1 cellular context compared by ENCODE assay signal in genomic region chr20:652611-653109, GRCh38.
A peak's percentile ranks its signal among the peaks of the same experiment; 100 is the strongest.
TF ChIP-seq lines count a peak whose summit lies in the region.

No MANE protein-coding gene starts in this region.

TF ChIP-seq in K562, 482 proteins besides CTCF, POLR2A, EP300 and RAD21 (continues in another document):
- TF ChIP-seq MAFG (tag; conservative IDR thresholded peaks at IDR 0.05) (no peak), ETS1 (conservative IDR thresholded peaks at IDR 0.05; ENCODE audit: control insufficient read depth, low read depth, low read length) (no peak; the same call in 1 of the 2 replicates), PTBP1 (IDR thresholded peaks at IDR 0.05; ENCODE audit: low read depth, low read length) (0 out of 2 replicates have a peak, but pooled peaks have one; percentile 53), ZC3H11A (IDR thresholded peaks at IDR 0.05; ENCODE audit: low read depth, low read length) (no peak), SPI1 (IDR thresholded peaks at IDR 0.05; ENCODE audit: borderline replicate concordance, low read depth, low read length) (no peak), ZBTB2 (IDR thresholded peaks at IDR 0.05) (no peak), DLX4 (CRISPR knock-in tag; IDR thresholded peaks at IDR 0.05) (no peak), NCOA1 (IDR thresholded peaks at IDR 0.05; ENCODE audit: low read depth) (no peak), ATF4 (CRISPR knock-in tag; IDR thresholded peaks at IDR 0.05) (no peak), PCBP2 (IDR thresholded peaks at IDR 0.05; ENCODE audit: low read depth, low read length, poor library complexity, severe bottlenecking) (no peak), HDAC2 (IDR thresholded peaks at IDR 0.05) (peak; percentile 90), BCOR (IDR thresholded peaks at IDR 0.05) (peak; percentile 98), SUPT5H (IDR thresholded peaks at IDR 0.05) (no peak), ZNF584 (CRISPR knock-in tag; IDR thresholded peaks at IDR 0.05; ENCODE audit: low read depth) (no peak; the same call in 1 of the 2 replicates), ETV5 (CRISPR knock-in tag; IDR thresholded peaks at IDR 0.05; ENCODE audit: low read depth) (no peak), FOSL1 (tag; conservative IDR thresholded peaks at IDR 0.05) (no peak), ZKSCAN8 (CRISPR knock-in tag; IDR thresholded peaks at IDR 0.05) (no peak), BHLHE40 (IDR thresholded peaks at IDR 0.05; ENCODE audit: low read length) (no peak), FOXP4 (CRISPR knock-in tag; IDR thresholded peaks at IDR 0.05; ENCODE audit: borderline replicate concordance) (no peak; the same call in 1 of the 2 replicates), NFE2 (IDR thresholded peaks at IDR 0.05; ENCODE audit: low read depth) (no peak), TAL1 (IDR thresholded peaks at IDR 0.05) (no peak), SP1 (CRISPR knock-in tag; IDR thresholded peaks at IDR 0.05) (0 out of 2 replicates have a peak, but pooled peaks have one; percentile 13), ZNF76 (CRISPR knock-in tag; IDR thresholded peaks at IDR 0.05; ENCODE audit: borderline replicate concordance) (no peak), GMEB1 (CRISPR knock-in tag; IDR thresholded peaks at IDR 0.05) (no peak), CGGBP1 (CRISPR knock-in tag; IDR thresholded peaks at IDR 0.05) (no peak), MTA1 (IDR thresholded peaks at IDR 0.05; ENCODE audit: borderline replicate concordance) (no peak), PCBP1 (IDR thresholded peaks at IDR 0.05; ENCODE audit: low read depth, low read length, poor library complexity, severe bottlenecking) (no peak), ZNF134 (CRISPR knock-in tag; conservative IDR thresholded peaks at IDR 0.05) (no peak), TCF3 (CRISPR knock-in tag; IDR thresholded peaks at IDR 0.05) (no peak), ZEB2 (IDR thresholded peaks at IDR 0.05) (no peak), CBX2 (IDR thresholded peaks at IDR 0.05; ENCODE audit: insufficient read depth, low read length, poor library complexity, severe bottlenecking) (no peak), ATF1 (CRISPR knock-in tag; IDR thresholded peaks at IDR 0.05) (no peak), ATF1 (tag; IDR thresholded peaks at IDR 0.05) (no peak), CCNT2 (IDR thresholded peaks at IDR 0.05; ENCODE audit: borderline replicate concordance, extremely low read depth, insufficient read length, low read depth, low read length) (peak; percentile 5), KLF10 (CRISPR knock-in tag; IDR thresholded peaks at IDR 0.05) (no peak), ZNF263 (CRISPR knock-in tag; IDR thresholded peaks at IDR 0.05; ENCODE audit: borderline replicate concordance) (peak; percentile 7; the same call in 1 of the 2 replicates), TRIM28 (IDR thresholded peaks at IDR 0.05) (no peak), TGIF2 (CRISPR knock-in tag; IDR thresholded peaks at IDR 0.05) (no peak), HOXB6 (CRISPR knock-in tag; IDR thresholded peaks at IDR 0.05; ENCODE audit: borderline replicate concordance) (no peak), HIVEP1 (CRISPR knock-in tag; IDR thresholded peaks at IDR 0.05) (no peak), EZH2 (IDR thresholded peaks at IDR 0.05; ENCODE audit: borderline replicate concordance, low read depth, low read length) (no peak), ZNF143 (CRISPR knock-in tag; IDR thresholded peaks at IDR 0.05) (no peak), SMARCC2 (IDR thresholded peaks at IDR 0.05; ENCODE audit: low read depth) (no peak), PBX2 (CRISPR knock-in tag; IDR thresholded peaks at IDR 0.05; ENCODE audit: low read depth) (no peak), PBX2 (tag; conservative IDR thresholded peaks at IDR 0.05; ENCODE audit: low read depth) (no peak), ZBTB26 (CRISPR knock-in tag; IDR thresholded peaks at IDR 0.05) (no peak), ZZZ3 (IDR thresholded peaks at IDR 0.05) (no peak), HEY1 (CRISPR knock-in tag; IDR thresholded peaks at IDR 0.05; ENCODE audit: borderline replicate concordance) (no peak), CHD4 (IDR thresholded peaks at IDR 0.05; ENCODE audit: insufficient read depth, insufficient replicate concordance, low read depth, low read length, poor library complexity, severe bottlenecking) (peak; percentile 70), SIN3A (IDR thresholded peaks at IDR 0.05; ENCODE audit: borderline replicate concordance in 2 of 2, control insufficient read depth in 1 of 2, low read depth in 2 of 2, low read length in 2 of 2) (peak in 1 of 2 experiments; percentile 42; a peak in 1 of 4 replicates), ZNF778 (CRISPR knock-in tag; IDR thresholded peaks at IDR 0.05) (no peak), CHAMP1 (IDR thresholded peaks at IDR 0.05) (no peak), ELF1 (tag; IDR thresholded peaks at IDR 0.05) (no peak), E2F5 (CRISPR knock-in tag; IDR thresholded peaks at IDR 0.05) (no peak), ZNF511 (CRISPR knock-in tag; IDR thresholded peaks at IDR 0.05) (peak; percentile 23; the same call in 1 of the 2 replicates), GABPB1 (CRISPR knock-in tag; IDR thresholded peaks at IDR 0.05) (no peak), JUND (IDR thresholded peaks at IDR 0.05; ENCODE audit: borderline replicate concordance, low read depth, low read length) (no peak), JUND (tag; IDR thresholded peaks at IDR 0.05; ENCODE audit: borderline replicate concordance, low read depth, low read length) (no peak; the same call in 2 of the 3 replicates)
